ENCODE assay signal across 29 cellular contexts in the genomic region with DNA sequence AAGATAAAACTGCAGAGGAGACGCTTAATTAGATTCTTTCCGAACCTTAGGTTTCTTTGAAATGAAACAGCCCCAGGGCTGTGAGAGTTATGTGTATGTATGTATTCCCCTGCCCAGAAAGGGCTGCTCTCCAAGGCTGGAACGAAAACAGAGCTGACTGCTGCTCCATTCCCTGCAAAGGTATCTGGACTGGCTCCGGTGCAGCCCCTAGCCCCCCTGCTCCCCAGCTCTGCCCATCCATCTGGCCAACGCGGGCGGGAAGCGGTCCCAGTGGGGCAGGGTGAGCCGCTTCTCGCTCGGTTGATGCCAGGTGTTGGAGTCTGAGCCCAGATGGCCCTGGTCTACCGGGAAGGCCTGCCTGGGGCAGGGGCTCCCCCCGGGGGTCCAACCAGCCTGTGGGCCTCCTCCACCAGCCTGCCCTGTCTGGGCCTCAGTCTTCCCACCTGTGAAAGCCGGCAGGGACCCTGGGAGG. TPM values are rescaled to one million over a fixed set of nuclear protein-coding genes. Genes with fewer than 3 reads are reported as not detected.
DNase-seq lines count a peak whose midpoint lies in the region; ATAC-seq and TF ChIP-seq lines count a peak whose summit lies in the region.
"Had no signal": no experiment of that assay in that cellular context is flagged by ENCODE, and none has a peak within 500 bp of the region (broad histone marks: within the 10 kb centered on the region; RNA-seq: fewer than 3 reads in every experiment).

No MANE protein-coding gene starts in this region.

- no peaks in the 10 kb centered on the region for H3K27me3 Mint-ChIP-seq in glutamatergic neuron (ENCODE audit: unreplicated experiment)
- H3K27me3 Mint-ChIP-seq in stimulated activated naive CD8-positive, alpha-beta T cell treated with anti-CD3 and anti-CD28 coated beads, Interleukin-15, amount 100 ng/mL, for 72 hours: no peaks in the 10 kb centered on the region
- H3K27me3 Mint-ChIP-seq: activated naive CD4-positive, alpha-beta T cell treated with anti-CD3 and anti-CD28 coated beads, Interleukin-2, amount 50 U/mL, for 24 hours; activated T-helper 17 cell treated with anti-CD3 and anti-CD28 coated beads, Interleukin-2, amount 50 U/mL, for 72 hours had no signal

- H3K27ac ChIP-seq in RWPE2 (ENCODE audit: poor library complexity, severe bottlenecking) (no peak overlapping the region), spleen (no peak overlapping the region)
- H3K27ac ChIP-seq: ascending aorta, C4-2B, dorsolateral prefrontal cortex, thoracic aorta, WERI-Rb-1 had no signal

- WGBS in spleen, 5 donors: 80 to 93% (median 85%) methylated on average over 11 to 14 of the region's 14 CpGs

- H3K4me3 ChIP-seq in RWPE2 (ENCODE audit: severe bottlenecking) (no peak overlapping the region), spleen (no peak overlapping the region)
- H3K4me3 ChIP-seq: ascending aorta, dorsolateral prefrontal cortex, K562, thoracic aorta had no signal

- TF ChIP-seq POLR2A in spleen (IDR thresholded peaks at IDR 0.05): no peak

- ATAC-seq in RWPE2 (ENCODE audit: low read depth): no peak
- ATAC-seq in HG03378 (IDR thresholded peaks at IDR 0.05; ENCODE audit: unreplicated experiment): no peak
- no peak for ATAC-seq in HG03196 (IDR thresholded peaks at IDR 0.05; ENCODE audit: unreplicated experiment)
- ATAC-seq in stimulated activated naive CD8-positive, alpha-beta T cell treated with anti-CD3 and anti-CD28 coated beads, Interleukin-15, amount 100 ng/mL, for 72 hours: no peak
- ATAC-seq: activated T-helper 17 cell treated with anti-CD3 and anti-CD28 coated beads, Interleukin-2, amount 50 U/mL, for 72 hours; HCT116; K562; stimulated activated naive B cell treated with anti-CD40 and anti-IgM and Interleukin-4, amounts not matched to agents 10 μg/mL and 1 μg/mL and 100 μg/mL, for 72 hours had no signal

- H3K9me3 ChIP-seq in RWPE2 (ENCODE audit: severe bottlenecking): no peaks in the 10 kb centered on the region
- peaks cover 0 to 5% (median 0%) of the 10 kb centered on the region in 8 donors for H3K9me3 ChIP-seq in spleen
- H3K9me3 ChIP-seq: ascending aorta, thoracic aorta had no signal

- intact Hi-C loops in spleen (cut with DNase I; ENCODE audit: low total_unique reads): no loop called here

- peak overlapping the region; percentile 12 for H3K27ac Mint-ChIP-seq in glutamatergic neuron (ENCODE audit: unreplicated experiment)
- H3K27ac Mint-ChIP-seq in stimulated activated naive CD8-positive, alpha-beta T cell treated with anti-CD3 and anti-CD28 coated beads, Interleukin-15, amount 100 ng/mL, for 72 hours: no peak overlapping the region
- H3K27ac Mint-ChIP-seq: activated naive CD4-positive, alpha-beta T cell treated with anti-CD3 and anti-CD28 coated beads, Interleukin-2, amount 50 U/mL, for 24 hours; activated T-helper 17 cell treated with anti-CD3 and anti-CD28 coated beads, Interleukin-2, amount 50 U/mL, for 72 hours; memory B cell; naive B cell; stimulated activated naive B cell treated with anti-CD40 and anti-IgM and Interleukin-4, amounts not matched to agents 10 μg/mL and 1 μg/mL and 100 μg/mL, for 72 hours had no signal

- no peaks in the 10 kb centered on the region for H3K4me1 ChIP-seq in RWPE2 (ENCODE audit: insufficient read depth, poor library complexity, severe bottlenecking)
- no peaks in the 10 kb centered on the region for H3K4me1 ChIP-seq in spleen
- H3K4me1 ChIP-seq: ascending aorta had no signal

- TF ChIP-seq CTCF in RWPE2 (IDR thresholded peaks at IDR 0.05; ENCODE audit: poor library complexity, severe bottlenecking) (no peak), glutamatergic neuron (IDR thresholded peaks at IDR 0.05; ENCODE audit: partially characterized antibody, unreplicated experiment) (no peak), spleen (IDR thresholded peaks at IDR 0.05 in 8 of 11, conservative IDR thresholded peaks at IDR 0.05 in 3 of 11) (no peak)

- H3K4me1 Mint-ChIP-seq in glutamatergic neuron (ENCODE audit: low read depth, unreplicated experiment): peaks cover 12% of the 10 kb centered on the region
- H3K4me1 Mint-ChIP-seq in stimulated activated naive CD8-positive, alpha-beta T cell treated with anti-CD3 and anti-CD28 coated beads, Interleukin-15, amount 100 ng/mL, for 72 hours: no peaks in the 10 kb centered on the region
- H3K4me1 Mint-ChIP-seq: activated T-helper 17 cell treated with anti-CD3 and anti-CD28 coated beads, Interleukin-2, amount 50 U/mL, for 72 hours; memory B cell; naive B cell; stimulated activated naive B cell treated with anti-CD40 and anti-IgM and Interleukin-4, amounts not matched to agents 10 μg/mL and 1 μg/mL and 100 μg/mL, for 72 hours had no signal

- no peak overlapping the region for H3K4me3 Mint-ChIP-seq in glutamatergic neuron (ENCODE audit: unreplicated experiment)
- no peak overlapping the region for H3K4me3 Mint-ChIP-seq in stimulated activated naive CD8-positive, alpha-beta T cell treated with anti-CD3 and anti-CD28 coated beads, Interleukin-15, amount 100 ng/mL, for 72 hours
- H3K4me3 Mint-ChIP-seq: activated naive CD4-positive, alpha-beta T cell treated with anti-CD3 and anti-CD28 coated beads, Interleukin-2, amount 50 U/mL, for 24 hours; activated T-helper 17 cell treated with anti-CD3 and anti-CD28 coated beads, Interleukin-2, amount 50 U/mL, for 72 hours; memory B cell; naive B cell; stimulated activated naive B cell treated with anti-CD40 and anti-IgM and Interleukin-4, amounts not matched to agents 10 μg/mL and 1 μg/mL and 100 μg/mL, for 72 hours had no signal

- no peaks in the 10 kb centered on the region for H3K9me3 Mint-ChIP-seq in glutamatergic neuron (ENCODE audit: unreplicated experiment)
- no peaks in the 10 kb centered on the region for H3K9me3 Mint-ChIP-seq in stimulated activated naive CD8-positive, alpha-beta T cell treated with anti-CD3 and anti-CD28 coated beads, Interleukin-15, amount 100 ng/mL, for 72 hours
- H3K9me3 Mint-ChIP-seq: activated naive CD4-positive, alpha-beta T cell treated with anti-CD3 and anti-CD28 coated beads, Interleukin-2, amount 50 U/mL, for 24 hours; activated T-helper 17 cell treated with anti-CD3 and anti-CD28 coated beads, Interleukin-2, amount 50 U/mL, for 72 hours; memory B cell; stimulated activated naive B cell treated with anti-CD40 and anti-IgM and Interleukin-4, amounts not matched to agents 10 μg/mL and 1 μg/mL and 100 μg/mL, for 72 hours had no signal

- peak; percentile 51 for DNase-seq in DMS 273 treated with DMSO at 0.1 percent for 48 hours (lab: John Stamatoyannopoulos, UW)
- peak; percentile 79 for DNase-seq in RWPE2 (ENCODE audit: low spot score)
- DNase-seq in glutamatergic neuron: peak; percentile 61
- peak; percentile 61 for DNase-seq in spleen
- no peak for DNase-seq in stimulated activated naive CD8-positive, alpha-beta T cell treated with anti-CD3 and anti-CD28 coated beads, Interleukin-15, amount 100 ng/mL, for 72 hours
- no peak for DNase-seq in DMS79 treated with DMSO at 0.1 percent for 48 hours (lab: John Stamatoyannopoulos, UW)
- DNase-seq: Calu3; cerebellar nuclear complex; head of caudate nucleus; left cardiac atrium; MM.1S; naive B cell; NCI-H1417; NCI-H510A treated with DMSO at 0.1 percent for 48 hours; occipital lobe; stimulated activated CD4-positive, alpha-beta T cell treated with anti-CD3 and anti-CD28 coated beads, Interleukin-4, amount 100 ng/mL, for 1 hour; stimulated activated naive B cell treated with anti-CD40 and anti-IgM and Interleukin-4, amounts not matched to agents 10 μg/mL and 1 μg/mL and 100 μg/mL, for 72 hours; WERI-Rb-1 had no signal

- H3K27me3 ChIP-seq in RWPE2 (ENCODE audit: insufficient read depth, poor library complexity, severe bottlenecking) (no peaks in the 10 kb centered on the region), spleen (replicated peaks in 1 of 7) (peaks cover 0 to 20% (median 0%) of the 10 kb centered on the region in 7 donors)
- H3K27me3 ChIP-seq: ascending aorta, dorsolateral prefrontal cortex had no signal

- H3K36me3 ChIP-seq in RWPE2 (ENCODE audit: low read depth): no peaks in the 10 kb centered on the region
- H3K36me3 ChIP-seq in spleen: no peaks in the 10 kb centered on the region
- H3K36me3 ChIP-seq: ascending aorta, thoracic aorta, WERI-Rb-1 had no signal

- H3K36me3 Mint-ChIP-seq in glutamatergic neuron (ENCODE audit: unreplicated experiment): peaks cover 3% of the 10 kb centered on the region
- H3K36me3 Mint-ChIP-seq: activated naive CD4-positive, alpha-beta T cell treated with anti-CD3 and anti-CD28 coated beads, Interleukin-2, amount 50 U/mL, for 24 hours; memory B cell; naive B cell; stimulated activated naive B cell treated with anti-CD40 and anti-IgM and Interleukin-4, amounts not matched to agents 10 μg/mL and 1 μg/mL and 100 μg/mL, for 72 hours had no signal

RNA-seq across cellular contexts. Expression of gene STX16, which starts 46.6 kb away (rescaled TPM):
- total RNA-seq in glutamatergic neuron (ENCODE audit: unreplicated experiment): 71.2 TPM
- 100 to 1,000 TPM in 1 of 7 donors, 10 to 100 TPM in 6; 62.6 to 105 (median 83.6) TPM for total RNA-seq in spleen
- 10 to 100 TPM; 34.4 to 47.3 (median 43.5) TPM for polyA plus RNA-seq in spleen

Comparison
In these comparisons a context has a peak if more than half of its experiments do, and no peak if none do; other contexts are left out.
1. DNase-seq: peak in DMS 273 treated with DMSO at 0.1 percent for 48 hours (single experiment), RWPE2 (single experiment), glutamatergic neuron (single experiment) and spleen (single experiment); none in stimulated activated naive CD8-positive, alpha-beta T cell treated with anti-CD3 and anti-CD28 coated beads, Interleukin-15, amount 100 ng/mL, for 72 hours (0 of 2) and DMS79 treated with DMSO at 0.1 percent for 48 hours (single experiment).